ENCODE assay signal across 7 cellular contexts in the genomic region with DNA sequence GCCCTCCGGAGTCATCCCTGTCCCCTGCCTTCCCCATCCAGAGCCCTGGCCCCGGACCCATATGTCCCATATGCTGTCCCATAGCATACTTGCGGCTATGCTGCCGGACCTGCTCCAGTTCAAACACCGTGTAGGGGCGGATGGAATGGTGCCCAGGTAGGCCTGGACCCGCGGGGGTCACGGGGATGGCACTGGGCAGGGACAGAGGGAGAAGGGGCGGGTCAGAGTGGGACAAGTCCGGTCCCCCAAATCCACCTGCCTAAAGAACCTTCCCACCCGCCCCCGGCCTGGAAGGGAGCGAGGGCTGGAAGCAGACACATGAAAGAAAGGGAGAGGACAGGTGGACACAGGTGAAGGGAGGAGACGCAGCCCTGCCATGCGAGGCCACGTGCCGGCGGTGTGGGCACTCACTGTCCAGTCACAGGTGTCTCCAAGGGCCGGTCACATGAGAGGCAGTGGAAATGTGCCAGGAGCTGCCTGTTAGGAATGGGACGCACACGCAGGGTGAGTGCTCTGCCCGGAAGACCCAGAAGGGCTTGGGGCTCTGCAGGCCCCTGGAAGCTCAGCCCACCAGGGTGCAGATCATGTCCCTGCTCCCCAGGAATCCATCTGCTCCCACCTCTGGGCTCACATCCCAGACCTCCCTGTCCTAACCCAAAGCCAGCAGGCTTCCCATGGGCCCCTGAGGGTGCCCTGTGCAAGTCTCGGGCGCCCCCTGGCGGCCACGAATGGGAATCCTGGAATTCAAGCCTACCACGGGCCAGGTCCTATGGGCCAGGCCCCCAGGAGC. TPM values are rescaled to one million over a fixed set of nuclear protein-coding genes. Genes with fewer than 3 reads are reported as not detected.
DNase-seq lines count a peak whose midpoint lies in the region; FAIRE-seq and TF ChIP-seq lines count a peak whose summit lies in the region.

No MANE protein-coding gene starts in this region.

- H3K9me3 ChIP-seq in neural cell (ENCODE audit: low read length) (no peaks in the 10 kb centered on the region), stomach (no peaks in the 10 kb centered on the region)

- no peaks in the 10 kb centered on the region for H3K9me2 ChIP-seq in neural cell (ENCODE audit: insufficient read depth, low read length)

- H3K4me1 ChIP-seq in stomach, result peaks cover 8 to 20% (median 15%) of the 10 kb centered on the region in 4 donors

- peak; percentile 95 for DNase-seq in GM12892 (ENCODE audit: insufficient read length)
- DNase-seq in LoVo (ENCODE audit: low spot score), result peak; percentile 77
- DNase-seq in RPMI7951 (ENCODE audit: low read depth), result peak; percentile 64
- DNase-seq in activated T-helper 1 cell treated with Interleukin-2 at 50 U/mL for 16 hours (ENCODE audit: low read depth), result peak; percentile 73
- DNase-seq in fibroblast of peridontal ligament (ENCODE audit: extremely low read depth), result peak; percentile 72
- DNase-seq in stomach, result peak; percentile 95

- intact Hi-C loops in stomach (cut with DNase I; ENCODE audit: low total_unique reads), result loop anchor here (5.0 kb wide), 1 partner anchor 157 kb away; no protein-coding TSS in a partner anchor

- no peak overlapping the region for H3K27ac ChIP-seq in neural cell (ENCODE audit: low read length)
- H3K27ac ChIP-seq in stomach, result no peak overlapping the region

- H3K4me3 ChIP-seq in neural cell (ENCODE audit: low read length) (no peak overlapping the region), stomach (no peak overlapping the region)

- TF ChIP-seq RAD21 in neural cell (conservative IDR thresholded peaks at IDR 0.05), result peak; percentile 89

- no peaks in the 10 kb centered on the region for H3K36me3 ChIP-seq in neural cell (ENCODE audit: insufficient read depth, low read length)
- H3K36me3 ChIP-seq in stomach, result no peaks in the 10 kb centered on the region

- WGBS in stomach, 5 donors, result 33 to 48% (median 43%) methylated on average over 27 to 28 of the region's 28 CpGs

- peak; percentile 95 for FAIRE-seq in GM12892 (lab: Jason Lieb, UNC)

- TF ChIP-seq POLR2A in GM12892 (IDR thresholded peaks at IDR 0.05; ENCODE audit: low read depth, low read length) (no peak), stomach (IDR thresholded peaks at IDR 0.05) (no peak)

- H3K27me3 ChIP-seq in neural cell (ENCODE audit: insufficient read depth, low read depth, low read length) (no peaks in the 10 kb centered on the region), stomach (no peaks in the 10 kb centered on the region)

- no peak for TF ChIP-seq EP300 in neural cell (conservative IDR thresholded peaks at IDR 0.05; ENCODE audit: poor library complexity, severe bottlenecking)
- TF ChIP-seq EP300 in stomach (IDR thresholded peaks at IDR 0.05), result no peak

- no peak overlapping the region for H3K4me2 ChIP-seq in neural cell (ENCODE audit: low read length)

- no peaks in the 10 kb centered on the region for H3K79me2 ChIP-seq in neural cell (replicated peaks; ENCODE audit: insufficient read depth, low read length)

- no peak overlapping the region for H2AFZ ChIP-seq in neural cell (ENCODE audit: low read depth, low read length)

- H3F3A ChIP-seq in neural cell (ENCODE audit: insufficient read depth, low read length, poor library complexity, severe bottlenecking), result no peaks in the 10 kb centered on the region

- TF ChIP-seq CTCF in neural cell (IDR thresholded peaks at IDR 0.05; ENCODE audit: poor library complexity, severe bottlenecking), result peak; percentile 95
- TF ChIP-seq CTCF in stomach (IDR thresholded peaks at IDR 0.05), result peak in 6 of 7 experiments; percentile 80 to 99 (median 94)

- no peaks in the 10 kb centered on the region for H4K20me1 ChIP-seq in neural cell (ENCODE audit: insufficient read depth)

- H3K9ac ChIP-seq in neural cell (ENCODE audit: low read length), result no peak overlapping the region

TF ChIP-seq in neural cell, 6 proteins besides CTCF, POLR2A, EP300 and RAD21:
- TF ChIP-seq MXI1 (conservative IDR thresholded peaks at IDR 0.05; ENCODE audit: poor library complexity, severe bottlenecking) (no peak), SMC3 (conservative IDR thresholded peaks at IDR 0.05; ENCODE audit: poor library complexity) (peak; percentile 92)
TF ChIP-seq in neural cell: peak in this region for 1.

RNA-seq across cellular contexts. Expression of a gene that starts 14.0 kb away (rescaled TPM):
- polyA plus RNA-seq in GM12892 (2012; ENCODE audit: missing spikeins), result 48.7 TPM
- 20.5 and 22.0 TPM in 2 replicates for total RNA-seq in RPMI7951 (2014; rRNA removed; shearing (Covaris generic))
- polyA plus RNA-seq in neural cell, result 7.5 and 9.2 TPM in 2 replicates
- 4.4 and 4.6 TPM in 2 replicates for polyA minus RNA-seq in neural cell
- total RNA-seq in stomach, result 10 to 100 TPM in 2 of 5 donors, 1 to 10 TPM in 3; 1.8 to 49.5 (median 9.9) TPM
- polyA plus RNA-seq in stomach, result 10 to 100 TPM; 37.2 to 48.4 (median 43.0) TPM

RNA-seq across cellular contexts. Expression of a gene that starts 28.9 kb away (rescaled TPM):
- 0.42 TPM for polyA plus RNA-seq in GM12892 (2012; ENCODE audit: missing spikeins)
- total RNA-seq in RPMI7951 (2014; rRNA removed; shearing (Covaris generic)), result 0.48 and 0.59 TPM in 2 replicates
- 17.3 and 26.5 TPM in 2 replicates for polyA plus RNA-seq in neural cell
- polyA minus RNA-seq in neural cell, result 14.1 TPM in 2 replicates
- total RNA-seq in stomach, result 10 to 100 TPM in 1 of 5 donors, 1 to 10 TPM in 3, under 1 TPM in 1; 0.72 to 12.5 (median 2.3) TPM
- 1 to 10 TPM; 3.8 to 5.6 (median 4.0) TPM for polyA plus RNA-seq in stomach

RNA-seq across cellular contexts. Expression of a gene that starts 38.9 kb away (rescaled TPM):
- polyA plus RNA-seq in GM12892 (2012; ENCODE audit: missing spikeins), result 4.6 TPM
- 3.5 and 5.8 TPM in 2 replicates for total RNA-seq in RPMI7951 (2014; rRNA removed; shearing (Covaris generic))
- 15.9 and 19.9 TPM in 2 replicates for polyA plus RNA-seq in neural cell
- 37.0 and 45.1 TPM in 2 replicates for polyA minus RNA-seq in neural cell
- total RNA-seq in stomach, result 10 to 100 TPM in 3 of 5 donors, 1 to 10 TPM in 2; 1.0 to 41.4 (median 11.6) TPM
- polyA plus RNA-seq in stomach, result 1 to 10 TPM in 2 of 3 donors, under 1 TPM in 1; 0.95 to 4.1 (median 3.7) TPM
